Comparison of ENCODE assay signal across 15 cellular contexts in genomic region chr18:49756135-49756534, GRCh38. TPM values are rescaled to one million over a fixed set of nuclear protein-coding genes. Genes with fewer than 3 reads are reported as not detected.
DNase-seq lines count a peak whose midpoint lies in the region; ATAC-seq and TF ChIP-seq lines count a peak whose summit lies in the region.
"Had no signal": no experiment of that assay in that cellular context is flagged by ENCODE, and none has a peak within 500 bp of the region (broad histone marks: within the 10 kb centered on the region; RNA-seq: fewer than 3 reads in every experiment).

No MANE protein-coding gene starts in this region.

- no peaks in the 10 kb centered on the region for H3K27me3 ChIP-seq in Caco-2 (replicated peaks; ENCODE audit: control insufficient read depth, insufficient read depth, low read length)
- no peaks in the 10 kb centered on the region for H3K27me3 ChIP-seq in right lobe of liver
- H3K27me3 ChIP-seq in trophoblast cell (ENCODE audit: insufficient read depth, low read length): no peaks in the 10 kb centered on the region
- H3K27me3 ChIP-seq: BLaER1 had no signal

- CTCF ChIA-PET in Caco-2 (lab: Charles Lee): no interaction called here
- CTCF ChIA-PET in activated naive CD4-positive, alpha-beta T cell treated with anti-CD3 and anti-CD28 coated beads, Interleukin-2, amount 10 ng/mL, durations not matched to agents 7 days and 5 days (lab: Charles Lee): no interaction called here

- H3K79me1 ChIP-seq in trophoblast cell (ENCODE audit: low read length): no peaks in the 10 kb centered on the region

- no peak for TF ChIP-seq POLR2A in right lobe of liver (IDR thresholded peaks at IDR 0.05)

- no peak overlapping the region for H3K4ac ChIP-seq in trophoblast cell (ENCODE audit: low read depth, low read length)

- H3K4me2 ChIP-seq in trophoblast cell (ENCODE audit: low read length): no peak overlapping the region
- H3K4me2 ChIP-seq: BLaER1, GM23338 had no signal

- H3K9me3 ChIP-seq in Caco-2 (no peaks in the 10 kb centered on the region), right lobe of liver (no peaks in the 10 kb centered on the region), trophoblast cell (ENCODE audit: insufficient read depth, low read depth, low read length) (no peaks in the 10 kb centered on the region)
- H3K9me3 ChIP-seq: BLaER1 had no signal

- no peak overlapping the region for H3K23ac ChIP-seq in trophoblast cell (ENCODE audit: low read length)

- no peak overlapping the region for H4K91ac ChIP-seq in trophoblast cell (ENCODE audit: low read depth, low read length)

- H3K27ac Mint-ChIP-seq in Caco-2 (ENCODE audit: unreplicated experiment): peak overlapping the region; percentile 26
- peak overlapping the region; percentile 42 for H3K27ac Mint-ChIP-seq in endothelial cell (ENCODE audit: unreplicated experiment)
- no peak overlapping the region for H3K27ac Mint-ChIP-seq in activated T-helper 2 cell treated with anti-CD3 and anti-CD28 coated beads, Interferon-gamma antibody, Interleukin-2, Interleukin-4, amounts not matched to agents 10 μg/mL and 5 μg/mL and 100 μg/mL, durations not matched to agents 14 hours and 24 hours and 36 hours
- no peak overlapping the region for H3K27ac Mint-ChIP-seq in activated naive CD4-positive, alpha-beta T cell treated with anti-CD3 and anti-CD28 coated beads, Interleukin-2, amount 10 ng/mL, durations not matched to agents 7 days and 5 days
- H3K27ac Mint-ChIP-seq: CD14-positive monocyte; CD8-positive, alpha-beta T cell; GM23338; H9 had no signal

- peak in 1 of 4 donors; percentile 11 for ATAC-seq in right lobe of liver
- ATAC-seq: CD8-positive, alpha-beta T cell; GM23338 had no signal

- H4K12ac ChIP-seq in trophoblast cell (ENCODE audit: low read depth, low read length): no peak overlapping the region

- no peaks in the 10 kb centered on the region for H3K79me2 ChIP-seq in trophoblast cell (ENCODE audit: control insufficient read depth, insufficient read depth, low read length, poor library complexity)

- 67% methylated on average over 6 of the region's 6 CpGs for WGBS in right lobe of liver (ENCODE audit: insufficient coverage, low coverage, low lambda C conversion rate, missing lambda C conversion rate)
- no CpG with 5 or more reads among the region's 6 CpGs for WGBS in trophoblast cell (ENCODE audit: extremely low coverage, insufficient coverage, insufficient read length)

- DNase-seq in Caco-2: no peak
- no peak for DNase-seq in endothelial cell (ENCODE audit: low spot score)
- no peak for DNase-seq in right lobe of liver
- DNase-seq in trophoblast cell: no peak
- DNase-seq in activated T-helper 2 cell treated with anti-CD3 and anti-CD28 coated beads, Interferon-gamma antibody, Interleukin-2, Interleukin-4, amounts not matched to agents 10 μg/mL and 5 μg/mL and 100 μg/mL, durations not matched to agents 14 hours and 24 hours and 36 hours (ENCODE audit: low spot score): no peak
- DNase-seq in activated naive CD4-positive, alpha-beta T cell treated with anti-CD3 and anti-CD28 coated beads, Interleukin-2, amount 10 ng/mL, durations not matched to agents 7 days and 5 days: no peak
- DNase-seq in GOT3 (lab: John Stamatoyannopoulos, UW): no peak
- no peak for DNase-seq in NCI-H2196 (lab: John Stamatoyannopoulos, UW; ENCODE audit: unreplicated experiment)
- DNase-seq: 8988T, DMS 273 treated with DMSO at 0.1 percent for 48 hours, H9 had no signal

- H3K4me3 Mint-ChIP-seq in Caco-2 (ENCODE audit: unreplicated experiment) (no peak overlapping the region), endothelial cell (ENCODE audit: unreplicated experiment) (no peak overlapping the region)
- no peak overlapping the region for H3K4me3 Mint-ChIP-seq in activated T-helper 2 cell treated with anti-CD3 and anti-CD28 coated beads, Interferon-gamma antibody, Interleukin-2, Interleukin-4, amounts not matched to agents 10 μg/mL and 5 μg/mL and 100 μg/mL, durations not matched to agents 14 hours and 24 hours and 36 hours (ENCODE audit: low read depth)
- H3K4me3 Mint-ChIP-seq in activated naive CD4-positive, alpha-beta T cell treated with anti-CD3 and anti-CD28 coated beads, Interleukin-2, amount 10 ng/mL, durations not matched to agents 7 days and 5 days: no peak overlapping the region
- H3K4me3 Mint-ChIP-seq: CD14-positive monocyte; CD8-positive, alpha-beta T cell; GM23338; H9 had no signal

- no peak overlapping the region for H2BK120ac ChIP-seq in trophoblast cell (ENCODE audit: insufficient read depth, low read length, poor library complexity)

- H3K27ac ChIP-seq in right lobe of liver (peak overlapping the region in 2 of 3 donors; percentile 68 to 78), trophoblast cell (ENCODE audit: low read depth, low read length) (no peak overlapping the region)
- H3K27ac ChIP-seq: BLaER1 had no signal

- H3K36me3 Mint-ChIP-seq in Caco-2 (ENCODE audit: insufficient read depth, unreplicated experiment): no peaks in the 10 kb centered on the region
- H3K36me3 Mint-ChIP-seq in endothelial cell (ENCODE audit: low read depth, unreplicated experiment): no peaks in the 10 kb centered on the region
- H3K36me3 Mint-ChIP-seq in activated T-helper 2 cell treated with anti-CD3 and anti-CD28 coated beads, Interferon-gamma antibody, Interleukin-2, Interleukin-4, amounts not matched to agents 10 μg/mL and 5 μg/mL and 100 μg/mL, durations not matched to agents 14 hours and 24 hours and 36 hours (ENCODE audit: low read depth): no peaks in the 10 kb centered on the region
- no peaks in the 10 kb centered on the region for H3K36me3 Mint-ChIP-seq in activated naive CD4-positive, alpha-beta T cell treated with anti-CD3 and anti-CD28 coated beads, Interleukin-2, amount 10 ng/mL, durations not matched to agents 7 days and 5 days
- H3K36me3 Mint-ChIP-seq: CD14-positive monocyte; CD8-positive, alpha-beta T cell had no signal

- H2BK5ac ChIP-seq in trophoblast cell (ENCODE audit: low read depth, low read length, poor library complexity): no peak overlapping the region

- POLR2A ChIA-PET in Caco-2 (lab: Charles Lee): no interaction called here

- H3K27me3 Mint-ChIP-seq in Caco-2 (ENCODE audit: insufficient read depth, unreplicated experiment): no peaks in the 10 kb centered on the region
- peaks cover 4% of the 10 kb centered on the region for H3K27me3 Mint-ChIP-seq in endothelial cell (ENCODE audit: unreplicated experiment)
- H3K27me3 Mint-ChIP-seq in activated T-helper 2 cell treated with anti-CD3 and anti-CD28 coated beads, Interferon-gamma antibody, Interleukin-2, Interleukin-4, amounts not matched to agents 10 μg/mL and 5 μg/mL and 100 μg/mL, durations not matched to agents 14 hours and 24 hours and 36 hours (ENCODE audit: low read depth): peaks cover 21% of the 10 kb centered on the region
- H3K27me3 Mint-ChIP-seq in activated naive CD4-positive, alpha-beta T cell treated with anti-CD3 and anti-CD28 coated beads, Interleukin-2, amount 10 ng/mL, durations not matched to agents 7 days and 5 days: peaks cover 20% of the 10 kb centered on the region

- H3K36me3 ChIP-seq in Caco-2 (ENCODE audit: control insufficient read depth, insufficient read depth, low read length) (no peaks in the 10 kb centered on the region), right lobe of liver (no peaks in the 10 kb centered on the region), trophoblast cell (ENCODE audit: control insufficient read depth in 1 of 2, insufficient read depth in 2 of 2, low read length in 2 of 2) (no peaks in the 10 kb centered on the region)
- H3K36me3 ChIP-seq: BLaER1 had no signal

- H3K4me1 ChIP-seq in Caco-2 (no peaks in the 10 kb centered on the region), right lobe of liver (peaks cover 0 to 19% (median 6%) of the 10 kb centered on the region in 4 donors), trophoblast cell (ENCODE audit: control insufficient read depth in 1 of 2, insufficient read depth in 2 of 2, low read length in 2 of 2) (no peaks in the 10 kb centered on the region)
- H3K4me1 ChIP-seq: BLaER1 had no signal

- H3K4me3 ChIP-seq in Caco-2 (ENCODE audit: low read depth, low read length): no peak overlapping the region
- no peak overlapping the region for H3K4me3 ChIP-seq in right lobe of liver
- peak overlapping the region; percentile 27 for H3K4me3 ChIP-seq in trophoblast cell (ENCODE audit: low read depth, low read length)
- H3K4me3 ChIP-seq: BLaER1, GM23338 had no signal

- no peak for TF ChIP-seq CTCF in Caco-2 (IDR thresholded peaks at IDR 0.05; ENCODE audit: insufficient read depth in 1 of 2, low read depth in 1 of 2, low read length in 1 of 2, severe bottlenecking in 1 of 2, unreplicated experiment in 1 of 2)
- TF ChIP-seq CTCF in endothelial cell (IDR thresholded peaks at IDR 0.05; ENCODE audit: unreplicated experiment): no peak
- no peak for TF ChIP-seq CTCF in right lobe of liver (IDR thresholded peaks at IDR 0.05)

- no peak overlapping the region for H2BK12ac ChIP-seq in trophoblast cell (ENCODE audit: low read length)

- no peak overlapping the region for H2AK5ac ChIP-seq in trophoblast cell (ENCODE audit: low read length)

- no peak overlapping the region for H4K8ac ChIP-seq in trophoblast cell (ENCODE audit: low read depth, low read length)

- no peak overlapping the region for H3K18ac ChIP-seq in trophoblast cell (ENCODE audit: low read length)

- H3K9ac ChIP-seq in trophoblast cell (ENCODE audit: low read length): no peak overlapping the region
- H3K9ac ChIP-seq: BLaER1 had no signal

- no peak overlapping the region for H3K14ac ChIP-seq in trophoblast cell (ENCODE audit: low read length)

- BruUV-seq in Caco-2 (replicated peaks; lab: Mats Ljungman, UMichigan): no TSS peak

- no peak overlapping the region for H2AFZ ChIP-seq in trophoblast cell (ENCODE audit: insufficient read depth, low read length, poor library complexity)
- H2AFZ ChIP-seq: GM23338 had no signal

- H3K4me1 Mint-ChIP-seq in Caco-2 (ENCODE audit: low read depth, unreplicated experiment): no peaks in the 10 kb centered on the region
- H3K4me1 Mint-ChIP-seq in endothelial cell (ENCODE audit: unreplicated experiment): peaks cover 12% of the 10 kb centered on the region
- peaks cover 2% of the 10 kb centered on the region for H3K4me1 Mint-ChIP-seq in activated T-helper 2 cell treated with anti-CD3 and anti-CD28 coated beads, Interferon-gamma antibody, Interleukin-2, Interleukin-4, amounts not matched to agents 10 μg/mL and 5 μg/mL and 100 μg/mL, durations not matched to agents 14 hours and 24 hours and 36 hours (ENCODE audit: low read depth)
- H3K4me1 Mint-ChIP-seq in activated naive CD4-positive, alpha-beta T cell treated with anti-CD3 and anti-CD28 coated beads, Interleukin-2, amount 10 ng/mL, durations not matched to agents 7 days and 5 days: peaks cover 6% of the 10 kb centered on the region
- H3K4me1 Mint-ChIP-seq: CD14-positive monocyte had no signal

- H3K9me3 Mint-ChIP-seq in Caco-2 (ENCODE audit: unreplicated experiment) (peaks cover 8% of the 10 kb centered on the region), endothelial cell (ENCODE audit: unreplicated experiment) (no peaks in the 10 kb centered on the region)
- peaks cover 5% of the 10 kb centered on the region for H3K9me3 Mint-ChIP-seq in activated T-helper 2 cell treated with anti-CD3 and anti-CD28 coated beads, Interferon-gamma antibody, Interleukin-2, Interleukin-4, amounts not matched to agents 10 μg/mL and 5 μg/mL and 100 μg/mL, durations not matched to agents 14 hours and 24 hours and 36 hours
- H3K9me3 Mint-ChIP-seq in activated naive CD4-positive, alpha-beta T cell treated with anti-CD3 and anti-CD28 coated beads, Interleukin-2, amount 10 ng/mL, durations not matched to agents 7 days and 5 days: no peaks in the 10 kb centered on the region
- H3K9me3 Mint-ChIP-seq: CD8-positive, alpha-beta T cell; GM23338 had no signal

- intact Hi-C loops in Caco-2 (cut with micrococcal nuclease; ENCODE audit: unreplicated experiment): no loop called here
- intact Hi-C loops in right lobe of liver (cut with DNase I): no loop called here
- intact Hi-C loops in activated T-helper 2 cell treated with anti-CD3 and anti-CD28 coated beads, Interferon-gamma antibody, Interleukin-2, Interleukin-4, amounts not matched to agents 10 μg/mL and 5 μg/mL and 100 μg/mL, durations not matched to agents 14 hours and 24 hours and 36 hours (cut with micrococcal nuclease): no loop called here

RNA-seq across cellular contexts. Expression of gene ACAA2, which starts 57.2 kb away (rescaled TPM):
- 188 and 207 TPM in 2 replicates for total RNA-seq in Caco-2 (2022)
- 50.6 TPM for total RNA-seq in endothelial cell (ENCODE audit: unreplicated experiment)
- 100 to 1,000 TPM; 312 to 644 (median 421) TPM for total RNA-seq in right lobe of liver
- 35.9 and 37.6 TPM in 2 replicates for polyA plus RNA-seq in trophoblast cell (2013)
- total RNA-seq in activated T-helper 2 cell treated with anti-CD3 and anti-CD28 coated beads, Interferon-gamma antibody, Interleukin-2, Interleukin-4, amounts not matched to agents 10 μg/mL and 5 μg/mL and 100 μg/mL, durations not matched to agents 14 hours and 24 hours and 36 hours: 82.9 and 85.7 TPM in 2 replicates

Comparison
In these comparisons a context has a peak if more than half of its experiments do, and no peak if none do; other contexts are left out.
1. H3K27ac Mint-ChIP-seq: peak in Caco-2 (single experiment) and endothelial cell (single experiment); none in activated T-helper 2 cell treated with anti-CD3 and anti-CD28 coated beads, Interferon-gamma antibody, Interleukin-2, Interleukin-4, amounts not matched to agents 10 μg/mL and 5 μg/mL and 100 μg/mL, durations not matched to agents 14 hours and 24 hours and 36 hours (single experiment) and activated naive CD4-positive, alpha-beta T cell treated with anti-CD3 and anti-CD28 coated beads, Interleukin-2, amount 10 ng/mL, durations not matched to agents 7 days and 5 days (single experiment).